In the genomic region with DNA sequence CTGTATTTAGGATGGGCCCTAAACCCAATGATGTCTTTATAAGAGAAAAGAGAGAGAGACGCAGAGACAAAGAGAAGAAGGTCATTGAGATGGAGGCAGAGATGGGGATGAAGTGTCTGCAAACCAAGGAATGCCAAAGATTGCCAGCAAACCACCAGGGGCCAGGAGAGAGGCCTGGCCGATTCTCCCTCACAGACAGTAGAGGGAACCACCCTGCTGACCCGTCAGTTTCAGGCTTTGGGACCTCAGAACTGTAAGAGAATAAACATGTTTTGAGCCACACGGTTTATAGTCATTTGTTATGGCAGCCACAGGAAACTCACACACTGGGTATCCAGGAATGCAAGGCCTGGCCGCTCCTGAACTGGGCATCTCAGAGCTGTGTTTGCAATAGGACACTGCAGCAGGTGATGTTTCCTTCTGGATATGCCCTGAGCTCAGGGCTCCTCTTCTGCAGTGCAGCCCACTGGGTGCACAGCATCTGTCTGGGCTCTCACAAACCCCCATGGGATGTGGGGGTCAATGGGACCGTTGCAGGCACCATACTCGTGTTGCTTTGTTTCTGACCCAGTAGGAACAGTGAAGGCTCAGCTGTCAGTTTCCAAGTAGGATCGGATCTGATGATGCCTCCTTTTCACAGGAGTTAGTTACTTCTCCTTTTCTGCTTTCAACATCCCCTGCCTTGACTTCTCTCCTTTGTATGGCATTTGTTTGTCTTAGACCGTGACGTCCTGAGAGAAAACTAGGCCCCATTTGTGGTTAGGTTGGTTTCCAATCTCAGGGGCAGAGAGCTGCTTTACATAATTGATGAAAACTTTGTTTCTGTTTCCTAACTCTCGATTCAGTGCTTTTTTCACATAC, we compare ENCODE assay signal across 8 cellular contexts. TPM values are rescaled to one million over a fixed set of nuclear protein-coding genes. Genes with fewer than 3 reads are reported as not detected.
DNase-seq lines count a peak whose midpoint lies in the region; ATAC-seq and TF ChIP-seq lines count a peak whose summit lies in the region.

No MANE protein-coding gene starts in this region.

- H3K4me1 ChIP-seq in adrenal gland (replicated peaks in 1 of 2), result peaks cover 0 to 12% of the 10 kb centered on the region in 2 donors

- intact Hi-C loops in adrenal gland (cut with DNase I), result no loop called here

- whole genome bisulfite sequencing in adrenal gland, 4 donors, result 76 to 88% (median 78%) methylated on average over 10 to 11 of the region's 11 CpGs

- ATAC-seq in GM19035 (IDR thresholded peaks at IDR 0.05; ENCODE audit: unreplicated experiment) (peak; percentile 52), HG03039 (IDR thresholded peaks at IDR 0.05; ENCODE audit: unreplicated experiment) (peak; percentile 41)

- TF ChIP-seq POLR2A in adrenal gland (IDR thresholded peaks at IDR 0.05), result no peak

- H3K27me3 ChIP-seq in WERI-Rb-1 (ENCODE audit: insufficient read depth, low read depth, severe bottlenecking), result no peaks in the 10 kb centered on the region
- H3K27me3 ChIP-seq in adrenal gland, result no peaks in the 10 kb centered on the region

- H3K27ac ChIP-seq in WERI-Rb-1 (no peak overlapping the region), adrenal gland (no peak overlapping the region)

- H3K36me3 ChIP-seq in WERI-Rb-1, result no peaks in the 10 kb centered on the region
- peaks cover 0 to 4% of the 10 kb centered on the region in 2 donors for H3K36me3 ChIP-seq in adrenal gland (replicated peaks in 1 of 2)

- H3K4me3 ChIP-seq in AG09309 (ENCODE audit: control insufficient read depth, low read depth, low read length) (no peak overlapping the region), WERI-Rb-1 (ENCODE audit: low read depth, low read length) (no peak overlapping the region), adrenal gland (no peak overlapping the region)

- TF ChIP-seq CTCF in AG09309 (IDR thresholded peaks at IDR 0.05; ENCODE audit: control insufficient read depth, insufficient read depth, low read depth, low read length, missing control alignments) (peak; percentile 17), WERI-Rb-1 (IDR thresholded peaks at IDR 0.05; ENCODE audit: low read depth, low read length) (0 out of 2 replicates have a peak, but pooled peaks have one; percentile 12), adrenal gland (IDR thresholded peaks at IDR 0.05) (peak in 1 of 6 experiments; percentile 11)

- H3K9me3 ChIP-seq in WERI-Rb-1 (ENCODE audit: severe bottlenecking) (no peaks in the 10 kb centered on the region), adrenal gland (replicated peaks in 1 of 3) (no peaks in the 10 kb centered on the region)

- DNase-seq in AG09309 (ENCODE audit: low read depth), result no peak
- DNase-seq in WERI-Rb-1, result no peak
- no peak for DNase-seq in AG20443 (ENCODE audit: low spot score)
- no peak for DNase-seq in UCSD-AML1 (lab: John Stamatoyannopoulos, UW; ENCODE audit: unreplicated experiment)
- DNase-seq in adrenal gland, result no peak
- DNase-seq in EL, result no peak

RNA-seq across cellular contexts. Expression of a gene that starts 20.8 kb away (rescaled TPM):
- total RNA-seq in adrenal gland, result 10 to 100 TPM; 21.9 to 74.1 (median 42.9) TPM
- 10 to 100 TPM; 32.3 to 64.4 (median 42.2) TPM for polyA plus RNA-seq in adrenal gland

RNA-seq across cellular contexts. Expression of a gene that starts 34.0 kb away (rescaled TPM):
- 100 to 1,000 TPM in 2 of 8 donors, 10 to 100 TPM in 6; 62.7 to 114 (median 83.2) TPM for total RNA-seq in adrenal gland
- 100 to 1,000 TPM in 2 of 3 donors, 10 to 100 TPM in 1; 55.8 to 141 (median 117) TPM for polyA plus RNA-seq in adrenal gland
